In the genomic region with DNA sequence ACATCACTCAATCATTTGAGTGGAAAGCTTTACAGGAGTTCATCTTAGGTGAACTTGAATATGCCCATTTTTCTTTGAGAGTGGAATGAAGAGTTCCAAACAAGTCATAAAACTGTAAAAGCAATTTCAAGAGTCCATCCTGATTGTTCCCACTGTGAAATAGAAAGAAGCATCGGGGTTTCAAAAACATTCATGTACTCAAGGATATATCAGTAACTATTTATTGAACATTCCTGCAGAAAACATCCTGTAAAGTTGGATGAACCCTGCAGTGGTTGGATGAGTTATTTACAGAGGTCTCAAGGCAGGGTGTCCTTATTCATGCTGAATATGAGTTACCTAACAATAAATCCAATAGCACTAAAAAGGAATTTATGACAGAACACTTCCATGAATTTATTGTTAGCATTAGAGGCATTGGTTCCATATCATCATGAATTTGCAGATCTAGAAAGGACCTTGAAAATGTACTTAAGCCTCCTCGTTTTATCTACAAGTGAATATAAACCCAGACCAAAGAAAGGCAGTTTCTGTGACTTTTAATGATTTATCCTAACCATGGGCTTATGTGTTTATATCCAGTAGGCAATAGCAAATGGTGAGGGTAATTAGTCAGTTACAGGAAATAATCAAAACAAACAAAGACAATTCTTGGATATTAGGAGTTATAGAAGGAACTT, we compare ENCODE assay signal across 25 cellular contexts.
"Had no signal": no experiment of that assay in that cellular context is flagged by ENCODE, and none has a peak within 500 bp of the region (broad histone marks: within the 10 kb centered on the region; RNA-seq: fewer than 3 reads in every experiment).

No MANE protein-coding gene starts in this region.

- H3K4me1 ChIP-seq: colonic mucosa, prostate gland, testis had no signal

- H3K9me3 Mint-ChIP-seq: dendritic cell treated with granulocyte-macrophage colony-stimulating factor and Interleukin-4, amounts not matched to agents 40 ng/mL and 50 ng/mL, for 4 days; endodermal cell; nephron progenitor cell; stimulated activated memory B cell treated with anti-CD40 and anti-IgM and Interleukin-4, amounts not matched to agents 10 μg/mL and 1 μg/mL and 100 μg/mL, for 72 hours had no signal

- DNase-seq: colonic mucosa; effector CD8-positive, alpha-beta T cell; endodermal cell; esophagus squamous epithelium; mesendoderm; midbrain; naive thymus-derived CD8-positive, alpha-beta T cell; nephron progenitor cell; nucleus accumbens; right cardiac atrium; sigmoid colon; spleen; stimulated activated CD4-positive, alpha-beta T cell treated with anti-CD3 and anti-CD28 coated beads, Interleukin-4, amount 100 ng/mL, for 4 hours; stimulated activated naive CD8-positive, alpha-beta T cell treated with anti-CD3 and anti-CD28 coated beads, Interleukin-15, Interleukin-2, amounts not matched to agents 100 U/mL and 50 U/mL, for 24 hours; substantia nigra; testis; tibial artery had no signal

- H3K4me3 Mint-ChIP-seq: dendritic cell treated with granulocyte-macrophage colony-stimulating factor and Interleukin-4, amounts not matched to agents 40 ng/mL and 50 ng/mL, for 4 days; endodermal cell; naive thymus-derived CD8-positive, alpha-beta T cell; nephron progenitor cell; stimulated activated memory B cell treated with anti-CD40 and anti-IgM and Interleukin-4, amounts not matched to agents 10 μg/mL and 1 μg/mL and 100 μg/mL, for 72 hours; type B pancreatic cell had no signal

- H3K27me3 ChIP-seq: colonic mucosa, esophagus squamous epithelium, sigmoid colon, spleen, testis, tibial artery had no signal

- ATAC-seq: left lobe of liver; naive thymus-derived CD8-positive, alpha-beta T cell; right cardiac atrium; stimulated activated memory B cell treated with anti-CD40 and anti-IgM and Interleukin-4, amounts not matched to agents 10 μg/mL and 1 μg/mL and 100 μg/mL, for 72 hours; stimulated activated naive CD8-positive, alpha-beta T cell treated with anti-CD3 and anti-CD28 coated beads, Interleukin-15, Interleukin-2, amounts not matched to agents 100 U/mL and 50 U/mL, for 24 hours had no signal

- H3K36me3 ChIP-seq: colonic mucosa, esophagus squamous epithelium, prostate gland, sigmoid colon, spleen, tibial artery had no signal

- H3K4me1 Mint-ChIP-seq: endodermal cell; stimulated activated memory B cell treated with anti-CD40 and anti-IgM and Interleukin-4, amounts not matched to agents 10 μg/mL and 1 μg/mL and 100 μg/mL, for 72 hours had no signal

- H3K9me3 ChIP-seq: colonic mucosa, esophagus squamous epithelium, prostate gland, sigmoid colon, spleen, testis, tibial artery had no signal

- H3K27ac Mint-ChIP-seq: dendritic cell treated with granulocyte-macrophage colony-stimulating factor and Interleukin-4, amounts not matched to agents 40 ng/mL and 50 ng/mL, for 4 days; endodermal cell; naive thymus-derived CD8-positive, alpha-beta T cell; nephron progenitor cell; stimulated activated memory B cell treated with anti-CD40 and anti-IgM and Interleukin-4, amounts not matched to agents 10 μg/mL and 1 μg/mL and 100 μg/mL, for 72 hours; type B pancreatic cell had no signal

- H3K4me3 ChIP-seq: colonic mucosa, esophagus squamous epithelium, lung, prostate gland, sigmoid colon, skin epidermis, spleen, testis, tibial artery had no signal

- H3K27ac ChIP-seq: colonic mucosa, epithelial cell of prostate, esophagus squamous epithelium, prostate gland, sigmoid colon, skin epidermis, spleen, testis, tibial artery had no signal

- H3K27me3 Mint-ChIP-seq: dendritic cell treated with granulocyte-macrophage colony-stimulating factor and Interleukin-4, amounts not matched to agents 40 ng/mL and 50 ng/mL, for 4 days; naive thymus-derived CD8-positive, alpha-beta T cell; stimulated activated memory B cell treated with anti-CD40 and anti-IgM and Interleukin-4, amounts not matched to agents 10 μg/mL and 1 μg/mL and 100 μg/mL, for 72 hours; type B pancreatic cell had no signal

- H3K36me3 Mint-ChIP-seq: naive thymus-derived CD8-positive, alpha-beta T cell; stimulated activated memory B cell treated with anti-CD40 and anti-IgM and Interleukin-4, amounts not matched to agents 10 μg/mL and 1 μg/mL and 100 μg/mL, for 72 hours had no signal
